Comparison of ENCODE assay signal across 8 cellular contexts in the genomic region with DNA sequence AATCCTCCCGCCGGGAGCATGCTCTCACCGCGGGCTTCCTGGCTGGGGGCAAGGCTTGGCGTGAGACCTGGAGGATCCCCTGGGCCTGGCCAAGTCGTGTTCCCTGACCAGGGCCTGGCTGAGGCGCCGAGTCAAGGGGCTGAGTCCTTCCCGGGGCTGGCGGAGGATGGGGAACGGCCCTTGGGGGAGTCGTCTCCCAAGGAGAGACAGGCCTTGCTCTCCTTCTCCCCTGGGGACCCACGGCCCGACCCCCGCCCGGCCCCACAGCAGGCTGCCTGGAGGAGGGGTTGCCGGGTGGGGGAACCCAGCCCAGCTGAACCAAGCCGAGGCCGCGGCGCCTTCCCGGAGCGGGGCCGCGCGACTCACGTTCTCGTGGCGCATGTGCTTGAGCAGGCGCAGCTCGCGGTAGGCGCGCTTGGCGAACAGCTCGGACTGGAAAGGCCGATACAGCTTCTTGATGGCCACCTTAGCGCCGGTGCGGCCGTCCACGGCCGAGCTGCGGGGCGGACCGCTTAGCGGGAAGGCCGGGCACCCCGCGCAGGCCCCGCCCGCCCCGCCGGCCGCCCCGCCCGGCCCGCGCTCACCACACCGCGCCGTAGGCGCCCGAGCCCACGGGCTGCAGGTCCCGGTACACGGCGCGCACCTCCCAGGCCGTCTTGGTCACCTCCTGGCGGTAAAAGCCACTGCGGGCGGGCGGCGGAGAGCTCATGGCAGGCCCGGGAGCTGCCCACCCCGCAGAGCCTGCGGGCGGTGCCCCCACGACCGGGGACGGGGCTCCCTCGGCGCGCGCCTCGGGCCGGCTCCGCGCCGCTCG. TPM values are rescaled to one million over a fixed set of nuclear protein-coding genes. Genes with fewer than 3 reads are reported as not detected.
DNase-seq lines count a peak whose midpoint lies in the region; ATAC-seq and TF ChIP-seq lines count a peak whose summit lies in the region.

No MANE protein-coding gene starts in this region.

- ATAC-seq in GM21737 (IDR thresholded peaks at IDR 0.05; ENCODE audit: unreplicated experiment) (peak; percentile 22), left lung (peak; percentile 46)

- TF ChIP-seq EP300 in stomach (IDR thresholded peaks at IDR 0.05) = no peak

- H3K27me3 ChIP-seq in left lung (peaks cover 0 to 51% of the 10 kb centered on the region in 2 donors), stomach (peaks cover 0 to 62% (median 21%) of the 10 kb centered on the region in 3 donors)

- no peaks in the 10 kb centered on the region for H3K9me3 ChIP-seq in left lung
- H3K9me3 ChIP-seq in stomach = no peaks in the 10 kb centered on the region

- WGBS in stomach, 5 donors = 1 to 5% (median 1%) methylated on average over 20 to 92 of the region's 92 CpGs

- TF ChIP-seq POLR2A in stomach (IDR thresholded peaks at IDR 0.05) = no peak

- H3K4me3 ChIP-seq in left lung = peak overlapping the region; percentile 47 to 53
- H3K4me3 ChIP-seq in stomach = peak overlapping the region; percentile 48 to 56 (median 52)

- no peak overlapping the region for H3K27ac ChIP-seq in left lung
- H3K27ac ChIP-seq in stomach = peak overlapping the region; percentile 12 to 71 (median 53)

- TF ChIP-seq CTCF in left lung (IDR thresholded peaks at IDR 0.05) = no peak
- TF ChIP-seq CTCF in stomach (IDR thresholded peaks at IDR 0.05) = no peak

- intact Hi-C loops in left lung (cut with DNase I) (no loop called here), stomach (cut with DNase I; ENCODE audit: low total_unique reads) (no loop called here)

- H3K4me1 ChIP-seq in left lung (peaks cover 0 to 26% of the 10 kb centered on the region in 2 donors), stomach (peaks cover 15 to 58% (median 54%) of the 10 kb centered on the region in 4 donors)

- DNase-seq in COLO668 (lab: John Stamatoyannopoulos, UW; ENCODE audit: unreplicated experiment) (peak; percentile 75), RKO (ENCODE audit: low spot score) (peak; percentile 63), cerebellar cortex (ENCODE audit: low spot score) (peak; percentile 66), left lung (no peak), stomach (peak; percentile 51), NCI-H2029 (lab: John Stamatoyannopoulos, UW) (no peak), SKM-1 (lab: John Stamatoyannopoulos, UW; ENCODE audit: unreplicated experiment) (no peak)

- H3K36me3 ChIP-seq in left lung = peaks cover 0 to 4% of the 10 kb centered on the region in 2 donors
- peaks cover 0 to 2% (median 0%) of the 10 kb centered on the region in 4 donors for H3K36me3 ChIP-seq in stomach

RNA-seq across cellular contexts. Expression of gene MAPK12, which starts 0.5 kb away (rescaled TPM):
- total RNA-seq in left lung (10 to 100 TPM; 11.6 to 14.6 TPM), stomach (10 to 100 TPM in 2 of 5 donors, 1 to 10 TPM in 3; 5.2 to 49.6 (median 9.3) TPM)
- polyA plus RNA-seq in stomach = 1 to 10 TPM; 4.7 to 9.3 (median 7.1) TPM

RNA-seq across cellular contexts. Expression of gene MAPK11, which starts 9.2 kb away (rescaled TPM):
- total RNA-seq in left lung = 10 to 100 TPM; 10.3 to 15.1 TPM
- total RNA-seq in stomach = 10 to 100 TPM in 1 of 5 donors, 1 to 10 TPM in 2, under 1 TPM in 1, not detected in 1; 0.29 to 10.1 (median 5.7) TPM
- polyA plus RNA-seq in stomach = 10 to 100 TPM in 2 of 3 donors, 1 to 10 TPM in 1; 8.5 to 13.6 (median 12.3) TPM

RNA-seq across cellular contexts. Expression of gene HDAC10, which starts 9.9 kb away (rescaled TPM):
- total RNA-seq in left lung (10 to 100 TPM; 39.1 to 42.2 TPM), stomach (100 to 1,000 TPM in 2 of 5 donors, 10 to 100 TPM in 3; 15.4 to 156 (median 74.1) TPM)
- 10 to 100 TPM; 24.7 to 41.4 (median 36.2) TPM for polyA plus RNA-seq in stomach

RNA-seq across cellular contexts. Expression of gene TUBGCP6, which starts 16.2 kb away (rescaled TPM):
- 10 to 100 TPM; 40.8 to 41.3 TPM for total RNA-seq in left lung
- total RNA-seq in stomach = 100 to 1,000 TPM in 1 of 5 donors, 10 to 100 TPM in 4; 40.4 to 112 (median 91.5) TPM
- polyA plus RNA-seq in stomach = 10 to 100 TPM; 37.8 to 59.0 (median 38.8) TPM

RNA-seq across cellular contexts. Expression of gene PLXNB2, which starts 46.4 kb away (rescaled TPM):
- 100 to 1,000 TPM; 237 to 391 TPM for total RNA-seq in left lung
- total RNA-seq in stomach = 100 to 1,000 TPM; 105 to 648 (median 400) TPM
- polyA plus RNA-seq in stomach = 100 to 1,000 TPM in 2 of 3 donors, 10 to 100 TPM in 1; 50.3 to 197 (median 147) TPM

Comparison
In these comparisons a context has a peak if more than half of its experiments do, and no peak if none do; other contexts are left out.
1. DNase-seq: peak in COLO668 (single experiment), RKO (single experiment), cerebellar cortex (single experiment) and stomach (single experiment); none in left lung (0 of 2), NCI-H2029 (single experiment) and SKM-1 (single experiment).
2. H3K27ac ChIP-seq: peak in stomach (5 of 5); none in left lung (0 of 2).